Comparison of ENCODE assay signal across 10 cellular contexts in genomic region chr10:129992356-129992755, GRCh38. TPM values are rescaled to one million over a fixed set of nuclear protein-coding genes. Genes with fewer than 3 reads are reported as not detected.
"Had no signal": no experiment of that assay in that cellular context is flagged by ENCODE, and none has a peak within 500 bp of the region (broad histone marks: within the 10 kb centered on the region; RNA-seq: fewer than 3 reads in every experiment).

No MANE protein-coding gene starts in this region.

- H3K4me3 ChIP-seq: K562 had no signal

- ATAC-seq: K562 had no signal

- H3K27ac ChIP-seq: HL-60, KMS-11 had no signal

- H3K4me2 ChIP-seq: KMS-11 had no signal

- FAIRE-seq: HTR-8/SVneo, K562 had no signal

- DNase-seq: IMR-90, KBM-7, KG1 had no signal

- H3K9ac ChIP-seq: KMS-11 had no signal

RNA-seq across cellular contexts. Expression of gene EBF3, which starts 28.3 kb away (rescaled TPM):
- total RNA-seq: HT-29, HT1080, K562 had no signal
- polyA plus RNA-seq: IgD-negative memory B cell, K562 had no signal
